ENCODE assay signal across 10 cellular contexts in genomic region chr3:72492240-72492639, GRCh38. TPM values are rescaled to one million over a fixed set of nuclear protein-coding genes. Genes with fewer than 3 reads are reported as not detected.
DNase-seq lines count a peak whose midpoint lies in the region; ATAC-seq and TF ChIP-seq lines count a peak whose summit lies in the region.
"Had no signal": no experiment of that assay in that cellular context is flagged by ENCODE, and none has a peak within 500 bp of the region (broad histone marks: within the 10 kb centered on the region; RNA-seq: fewer than 3 reads in every experiment).

No MANE protein-coding gene starts in this region.

- CTCF ChIA-PET in naive thymus-derived CD4-positive, alpha-beta T cell (lab: Charles Lee): no interaction called here

- peaks cover 3 to 7% of the 10 kb centered on the region in 2 donors for H3K4me1 ChIP-seq in adrenal gland (replicated peaks in 1 of 2)
- H3K4me1 ChIP-seq in naive thymus-derived CD4-positive, alpha-beta T cell (ENCODE audit: control insufficient read depth in 2 of 2, insufficient read depth in 2 of 2, low read length in 2 of 2): no peaks in the 10 kb centered on the region

- POLR2A ChIA-PET in naive thymus-derived CD4-positive, alpha-beta T cell (lab: Charles Lee): no interaction called here

- peak; percentile 85 for ATAC-seq in Right ventricle myocardium superior (ENCODE audit: poor library complexity)
- ATAC-seq in naive thymus-derived CD4-positive, alpha-beta T cell: no peak

- intact Hi-C loops in adrenal gland (cut with DNase I) (no loop called here), Right ventricle myocardium superior (cut with DNase I) (no loop called here)
- intact Hi-C loops in naive thymus-derived CD4-positive, alpha-beta T cell (cut with micrococcal nuclease): no loop called here

- no peak overlapping the region for H3K27ac Mint-ChIP-seq in naive thymus-derived CD4-positive, alpha-beta T cell
- H3K27ac Mint-ChIP-seq: type B pancreatic cell had no signal

- no peak overlapping the region for H3K4me3 Mint-ChIP-seq in naive thymus-derived CD4-positive, alpha-beta T cell
- H3K4me3 Mint-ChIP-seq: type B pancreatic cell had no signal

- H3K9me3 Mint-ChIP-seq in naive thymus-derived CD4-positive, alpha-beta T cell: peaks cover 0 to 11% (median 5%) of the 10 kb centered on the region in 11 donors

- WGBS in adrenal gland, 4 donors: 34 to 38% (median 37%) methylated on average over 2 of the region's 2 CpGs

- H3K4me1 Mint-ChIP-seq in naive thymus-derived CD4-positive, alpha-beta T cell: peaks cover 0 to 17% (median 0%) of the 10 kb centered on the region in 7 donors

- TF ChIP-seq CTCF in adrenal gland (IDR thresholded peaks at IDR 0.05) (no peak), retinal pigment epithelial cell (conservative IDR thresholded peaks at IDR 0.05; ENCODE audit: low read depth, low read length) (no peak)

- H3K4me3 ChIP-seq in adrenal gland (no peak overlapping the region), retinal pigment epithelial cell (ENCODE audit: low read length) (no peak overlapping the region)
- no peak overlapping the region for H3K4me3 ChIP-seq in naive thymus-derived CD4-positive, alpha-beta T cell (ENCODE audit: low read length)

- H3K9me3 ChIP-seq in adrenal gland (replicated peaks in 1 of 3): no peaks in the 10 kb centered on the region
- peaks cover 0 to 3% (median 0%) of the 10 kb centered on the region in 3 experiments for H3K9me3 ChIP-seq in naive thymus-derived CD4-positive, alpha-beta T cell (ENCODE audit: control insufficient read depth in 2 of 3, low read length in 3 of 3)

- peaks cover 0 to 10% (median 7%) of the 10 kb centered on the region in 5 donors for H3K36me3 Mint-ChIP-seq in naive thymus-derived CD4-positive, alpha-beta T cell
- H3K36me3 Mint-ChIP-seq: type B pancreatic cell had no signal

- DNase-seq in ELR (ENCODE audit: low read depth) (peak; percentile 88), adrenal gland (peak; percentile 82 to 96 (median 95)), Right ventricle myocardium superior (peak; percentile 86), retinal pigment epithelial cell (ENCODE audit: low read depth) (peak; percentile 59), NCI-H2081 (lab: John Stamatoyannopoulos, UW) (no peak), NCI-H2081 treated with DMSO at 0.1 percent for 48 hours (lab: John Stamatoyannopoulos, UW) (no peak)
- no peak for DNase-seq in stimulated activated naive CD4-positive, alpha-beta T cell treated with Interleukin-2 at 50 U/mL for 16 hours (lab: John Stamatoyannopoulos, UW)
- no peak for DNase-seq in naive thymus-derived CD4-positive, alpha-beta T cell
- DNase-seq: DMS 273 treated with DMSO at 0.1 percent for 48 hours had no signal

- H3K27me3 ChIP-seq in adrenal gland: no peaks in the 10 kb centered on the region
- no peaks in the 10 kb centered on the region for H3K27me3 ChIP-seq in naive thymus-derived CD4-positive, alpha-beta T cell (ENCODE audit: control insufficient read depth in 2 of 2, insufficient read depth in 2 of 2, low read length in 2 of 2)

- peak overlapping the region in 2 of 5 donors; percentile 2 to 64 for H3K27ac ChIP-seq in adrenal gland
- H3K27ac ChIP-seq in naive thymus-derived CD4-positive, alpha-beta T cell (ENCODE audit: low read depth, low read length): no peak overlapping the region

- H3K36me3 ChIP-seq in adrenal gland (replicated peaks in 1 of 2): no peaks in the 10 kb centered on the region
- no peaks in the 10 kb centered on the region for H3K36me3 ChIP-seq in naive thymus-derived CD4-positive, alpha-beta T cell (ENCODE audit: control insufficient read depth in 2 of 3, insufficient read depth in 3 of 3, low read length in 3 of 3)

- no peaks in the 10 kb centered on the region for H3K27me3 Mint-ChIP-seq in naive thymus-derived CD4-positive, alpha-beta T cell

- peak in 1 of 2 donors; percentile 35 for TF ChIP-seq POLR2A in adrenal gland (IDR thresholded peaks at IDR 0.05)

RNA-seq across cellular contexts. Expression of gene RYBP, which starts 45.8 kb away (rescaled TPM):
- total RNA-seq in adrenal gland (10 to 100 TPM in 5 of 8 donors, 1 to 10 TPM in 3; 6.1 to 17.8 (median 11.5) TPM), Right ventricle myocardium superior (6.4 TPM)
- 10 to 100 TPM in 1 of 3 donors, 1 to 10 TPM in 2; 3.9 to 13.6 (median 6.0) TPM for polyA plus RNA-seq in adrenal gland
- 10 to 100 TPM in 3 of 5 experiments, 1 to 10 TPM in 2; 9.2 to 20.4 (median 16.4) TPM for total RNA-seq in naive thymus-derived CD4-positive, alpha-beta T cell
- 1 to 10 TPM; 1.6 to 2.4 TPM for polyA plus RNA-seq in naive thymus-derived CD4-positive, alpha-beta T cell

Comparison
In these comparisons a context has a peak if more than half of its experiments do, and no peak if none do; other contexts are left out.
1. DNase-seq: peak in ELR (single experiment), adrenal gland (7 of 7), Right ventricle myocardium superior (single experiment) and retinal pigment epithelial cell (single experiment); none in stimulated activated naive CD4-positive, alpha-beta T cell treated with Interleukin-2 at 50 U/mL for 16 hours (single experiment), naive thymus-derived CD4-positive, alpha-beta T cell (0 of 9), NCI-H2081 (0 of 2) and NCI-H2081 treated with DMSO at 0.1 percent for 48 hours (single experiment).